In the genomic region with DNA sequence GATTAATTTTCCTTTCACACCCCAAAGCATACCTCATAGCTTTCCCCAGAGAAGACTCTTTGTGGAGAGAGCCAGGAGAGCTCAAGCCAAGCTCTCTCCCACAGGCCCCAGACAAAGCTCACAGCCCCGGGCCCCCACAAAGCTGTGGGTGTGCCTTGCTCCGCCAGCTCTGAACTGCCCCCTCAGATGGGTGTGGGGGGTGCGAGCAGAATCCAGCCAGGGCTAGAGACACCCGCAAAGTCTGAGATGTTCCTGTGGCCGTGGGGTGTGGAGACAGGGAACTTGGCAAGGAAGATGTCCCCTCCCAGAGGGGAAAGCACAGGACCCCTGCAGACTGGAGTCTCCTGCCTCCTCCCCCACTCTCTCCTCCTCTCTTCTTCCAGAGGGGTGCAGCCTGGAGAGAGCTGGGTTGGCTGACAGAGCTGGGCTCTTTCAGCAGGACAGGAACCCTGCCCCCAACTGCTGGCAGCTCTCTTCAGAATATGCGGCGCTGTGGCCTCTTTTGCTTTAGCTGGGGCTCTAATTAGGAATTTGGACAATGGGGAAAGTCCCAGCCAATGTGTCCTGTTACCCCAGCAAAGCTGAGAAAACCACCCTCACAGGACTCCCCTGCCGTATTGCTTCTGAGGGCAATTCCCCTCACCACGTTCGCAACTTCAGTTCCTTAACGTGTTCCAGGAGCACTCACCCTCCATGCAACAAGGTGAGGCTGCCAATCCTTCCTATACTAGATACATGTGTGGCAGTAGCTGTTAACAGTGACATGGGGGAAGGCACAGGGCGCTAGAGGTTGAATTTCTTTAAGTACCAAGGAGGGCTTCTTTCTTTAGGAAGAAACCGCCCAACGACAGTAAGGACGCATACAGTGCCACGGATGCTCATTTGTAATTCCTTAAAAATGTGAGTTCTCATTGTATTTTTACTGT, we compare ENCODE assay signal across 9 cellular contexts.
DNase-seq lines count a peak whose midpoint lies in the region; ATAC-seq and TF ChIP-seq lines count a peak whose summit lies in the region.
"Had no signal": no experiment of that assay in that cellular context is flagged by ENCODE, and none has a peak within 500 bp of the region (broad histone marks: within the 10 kb centered on the region; RNA-seq: fewer than 3 reads in every experiment).

No MANE protein-coding gene starts in this region.

- DNase-seq in activated T-cell treated with anti-CD3 and anti-CD28 coated beads, Interleukin-2, amount 50 U/mL, for 24 hours: no peak
- no peak for DNase-seq in activated T-cell treated with anti-CD3 and anti-CD28 coated beads for 4 hours
- no peak for DNase-seq in activated T-helper 1 cell treated with anti-CD3 and anti-CD28 coated beads, Interleukin-12 subunit alpha, Interleukin-12 subunit beta, Interleukin-2, Interleukin-4 antibody, amounts not matched to agents 30 ng/mL and 10 ng/mL and 1 ng/mL, durations not matched to agents 14 hours and 24 hours and 36 hours (ENCODE audit: low spot score)
- DNase-seq in stimulated activated effector memory CD8-positive, alpha-beta T cell treated with anti-CD3 and anti-CD28 coated beads, Interleukin-12 subunit alpha, Interleukin-12 subunit beta, amount 100 ng/mL, for 72 hours (ENCODE audit: low spot score in 2 of 2): no peak
- no peak for DNase-seq in dedifferentiated amniotic fluid mesenchymal stem cell (ENCODE audit: extremely low spot score)
- DNase-seq in erythroblast (lab: John Stamatoyannopoulos, UW): no peak
- DNase-seq: BE2C had no signal

- TF ChIP-seq CTCF in gastroesophageal sphincter (IDR thresholded peaks at IDR 0.05): no peak

- no peaks in the 10 kb centered on the region for H3K36me3 ChIP-seq in gastroesophageal sphincter
- H3K36me3 ChIP-seq: BE2C had no signal

- peaks cover 2% of the 10 kb centered on the region for H3K9me3 ChIP-seq in iPS-18c (ENCODE audit: control insufficient read depth, insufficient read depth, low read length)
- no peaks in the 10 kb centered on the region for H3K9me3 ChIP-seq in gastroesophageal sphincter
- H3K9me3 ChIP-seq: BE2C had no signal

- H3K4me1 Mint-ChIP-seq in activated T-cell treated with anti-CD3 and anti-CD28 coated beads, Interleukin-2, amount 50 U/mL, for 24 hours (ENCODE audit: low read depth): peaks cover 20% of the 10 kb centered on the region
- H3K4me1 Mint-ChIP-seq in activated T-helper 1 cell treated with anti-CD3 and anti-CD28 coated beads, Interleukin-12 subunit alpha, Interleukin-12 subunit beta, Interleukin-2, Interleukin-4 antibody, amounts not matched to agents 30 ng/mL and 10 ng/mL and 1 ng/mL, durations not matched to agents 14 hours and 24 hours and 36 hours (ENCODE audit: low read depth): peaks cover 10% of the 10 kb centered on the region
- H3K4me1 Mint-ChIP-seq in stimulated activated effector memory CD8-positive, alpha-beta T cell treated with anti-CD3 and anti-CD28 coated beads, Interleukin-12 subunit alpha, Interleukin-12 subunit beta, amount 100 ng/mL, for 72 hours: peaks cover 10% of the 10 kb centered on the region

- TF ChIP-seq EP300 in gastroesophageal sphincter (IDR thresholded peaks at IDR 0.05): no peak

- peak overlapping the region in 2 of 4 donors; percentile 6 to 81 for H3K27ac ChIP-seq in gastroesophageal sphincter

- no peak for TF ChIP-seq POLR2A in erythroblast (IDR thresholded peaks at IDR 0.05; ENCODE audit: low read length)
- no peak for TF ChIP-seq POLR2A in gastroesophageal sphincter (IDR thresholded peaks at IDR 0.05)

- peaks cover 73% of the 10 kb centered on the region for H3K27me3 Mint-ChIP-seq in activated T-cell treated with anti-CD3 and anti-CD28 coated beads, Interleukin-2, amount 50 U/mL, for 24 hours
- peaks cover 36% of the 10 kb centered on the region for H3K27me3 Mint-ChIP-seq in activated T-helper 1 cell treated with anti-CD3 and anti-CD28 coated beads, Interleukin-12 subunit alpha, Interleukin-12 subunit beta, Interleukin-2, Interleukin-4 antibody, amounts not matched to agents 30 ng/mL and 10 ng/mL and 1 ng/mL, durations not matched to agents 14 hours and 24 hours and 36 hours (ENCODE audit: insufficient read depth)

- intact Hi-C loops in activated T-helper 1 cell treated with anti-CD3 and anti-CD28 coated beads, Interleukin-12 subunit alpha, Interleukin-12 subunit beta, Interleukin-2, Interleukin-4 antibody, amounts not matched to agents 30 ng/mL and 10 ng/mL and 1 ng/mL, durations not matched to agents 14 hours and 24 hours and 36 hours (cut with micrococcal nuclease): loop anchor here (5.0 kb wide), 1 partner anchor 1920 kb away; a partner anchor contains a TSS

- ATAC-seq in stimulated activated effector memory CD8-positive, alpha-beta T cell treated with anti-CD3 and anti-CD28 coated beads, Interleukin-12 subunit alpha, Interleukin-12 subunit beta, amount 100 ng/mL, for 72 hours: no peak
- no peak for ATAC-seq in gastroesophageal sphincter

- H3K27me3 ChIP-seq in gastroesophageal sphincter: no peaks in the 10 kb centered on the region

- WGBS in gastroesophageal sphincter (ENCODE audit: low coverage in 1 of 2), 2 donors: 60% methylated on average over 8 of the region's 16 CpGs

- no peaks in the 10 kb centered on the region for H3K36me3 Mint-ChIP-seq in activated T-cell treated with anti-CD3 and anti-CD28 coated beads, Interleukin-2, amount 50 U/mL, for 24 hours (ENCODE audit: low read depth)
- no peaks in the 10 kb centered on the region for H3K36me3 Mint-ChIP-seq in activated T-helper 1 cell treated with anti-CD3 and anti-CD28 coated beads, Interleukin-12 subunit alpha, Interleukin-12 subunit beta, Interleukin-2, Interleukin-4 antibody, amounts not matched to agents 30 ng/mL and 10 ng/mL and 1 ng/mL, durations not matched to agents 14 hours and 24 hours and 36 hours (ENCODE audit: low read depth)
- no peaks in the 10 kb centered on the region for H3K36me3 Mint-ChIP-seq in stimulated activated effector memory CD8-positive, alpha-beta T cell treated with anti-CD3 and anti-CD28 coated beads, Interleukin-12 subunit alpha, Interleukin-12 subunit beta, amount 100 ng/mL, for 72 hours

- no peaks in the 10 kb centered on the region for H3K9me3 Mint-ChIP-seq in activated T-cell treated with anti-CD3 and anti-CD28 coated beads, Interleukin-2, amount 50 U/mL, for 24 hours
- H3K9me3 Mint-ChIP-seq in activated T-helper 1 cell treated with anti-CD3 and anti-CD28 coated beads, Interleukin-12 subunit alpha, Interleukin-12 subunit beta, Interleukin-2, Interleukin-4 antibody, amounts not matched to agents 30 ng/mL and 10 ng/mL and 1 ng/mL, durations not matched to agents 14 hours and 24 hours and 36 hours: peaks cover 4% of the 10 kb centered on the region
- peaks cover 3% of the 10 kb centered on the region for H3K9me3 Mint-ChIP-seq in stimulated activated effector memory CD8-positive, alpha-beta T cell treated with anti-CD3 and anti-CD28 coated beads, Interleukin-12 subunit alpha, Interleukin-12 subunit beta, amount 100 ng/mL, for 72 hours

- H3K27ac Mint-ChIP-seq in activated T-cell treated with anti-CD3 and anti-CD28 coated beads, Interleukin-2, amount 50 U/mL, for 24 hours: no peak overlapping the region
- peak overlapping the region; percentile 73 for H3K27ac Mint-ChIP-seq in activated T-helper 1 cell treated with anti-CD3 and anti-CD28 coated beads, Interleukin-12 subunit alpha, Interleukin-12 subunit beta, Interleukin-2, Interleukin-4 antibody, amounts not matched to agents 30 ng/mL and 10 ng/mL and 1 ng/mL, durations not matched to agents 14 hours and 24 hours and 36 hours
- H3K27ac Mint-ChIP-seq in stimulated activated effector memory CD8-positive, alpha-beta T cell treated with anti-CD3 and anti-CD28 coated beads, Interleukin-12 subunit alpha, Interleukin-12 subunit beta, amount 100 ng/mL, for 72 hours: no peak overlapping the region

- H3K4me3 ChIP-seq in iPS-18c (ENCODE audit: insufficient read depth, low read depth, low read length) (peak overlapping the region; percentile 44), gastroesophageal sphincter (peak overlapping the region in 1 of 2 donors; percentile 66)

- peak overlapping the region; percentile 68 for H3K4me3 Mint-ChIP-seq in activated T-cell treated with anti-CD3 and anti-CD28 coated beads, Interleukin-2, amount 50 U/mL, for 24 hours
- H3K4me3 Mint-ChIP-seq in activated T-helper 1 cell treated with anti-CD3 and anti-CD28 coated beads, Interleukin-12 subunit alpha, Interleukin-12 subunit beta, Interleukin-2, Interleukin-4 antibody, amounts not matched to agents 30 ng/mL and 10 ng/mL and 1 ng/mL, durations not matched to agents 14 hours and 24 hours and 36 hours: peak overlapping the region; percentile 73
- peak overlapping the region; percentile 62 for H3K4me3 Mint-ChIP-seq in stimulated activated effector memory CD8-positive, alpha-beta T cell treated with anti-CD3 and anti-CD28 coated beads, Interleukin-12 subunit alpha, Interleukin-12 subunit beta, amount 100 ng/mL, for 72 hours

- peaks cover 0 to 24% (median 0%) of the 10 kb centered on the region in 3 donors for H3K4me1 ChIP-seq in gastroesophageal sphincter
- H3K4me1 ChIP-seq: BE2C had no signal
